In genomic region chr6:3147914-3148757, GRCh38 we compare ENCODE assay signal across 21 cellular contexts. TPM values are rescaled to one million over a fixed set of nuclear protein-coding genes. Genes with fewer than 3 reads are reported as not detected.
DNase-seq lines count a peak whose midpoint lies in the region; ATAC-seq and TF ChIP-seq lines count a peak whose summit lies in the region.
"Had no signal": no experiment of that assay in that cellular context is flagged by ENCODE, and none has a peak within 500 bp of the region (broad histone marks: within the 10 kb centered on the region; RNA-seq: fewer than 3 reads in every experiment).

No MANE protein-coding gene starts in this region.

- H3K4ac ChIP-seq in H9 (ENCODE audit: low read depth, low read length) = no peak overlapping the region

- no peak overlapping the region for H4K8ac ChIP-seq in H9 (replicated peaks; ENCODE audit: insufficient read length, low read depth, low read length)

- DNase-seq in H9 = no peak
- peak; percentile 17 for DNase-seq in NCI-H69 (lab: John Stamatoyannopoulos, UW)
- no peak for DNase-seq in chondrocyte (ENCODE audit: low spot score)
- no peak for DNase-seq in neural progenitor cell (ENCODE audit: low spot score)
- DNase-seq in GM10248 (ENCODE audit: extremely low spot score) = no peak
- DNase-seq in NCI-H1694 treated with DMSO at 0.1 percent for 48 hours (lab: John Stamatoyannopoulos, UW) = no peak
- DNase-seq in COLO668 (lab: John Stamatoyannopoulos, UW; ENCODE audit: unreplicated experiment) = no peak
- DNase-seq: activated CD4-positive, alpha-beta T cell treated with anti-CD3 and anti-CD28 coated beads, Interleukin-2, amount 50 U/mL, for 4 hours; activated naive CD4-positive, alpha-beta T cell treated with Interleukin-2 at 50 U/mL for 16 hours; activated T-cell treated with anti-CD3 and anti-CD28 coated beads for 4 hours; GOT3; left lung; midbrain; NCI-H2107; NCI-H526; psoas muscle; SJCRH30 had no signal

- no peak overlapping the region for H4K91ac ChIP-seq in H9 (ENCODE audit: insufficient read length, low read depth, low read length)

- H2AFZ ChIP-seq in H9 (ENCODE audit: low read length) (no peak overlapping the region), neural progenitor cell (replicated peaks) (no peak overlapping the region)

- H4K20me1 ChIP-seq in H9 (ENCODE audit: control insufficient read depth, insufficient read depth, insufficient read length) (no peaks in the 10 kb centered on the region), neural progenitor cell (ENCODE audit: low read depth) (no peaks in the 10 kb centered on the region)

- no peak overlapping the region for H3K14ac ChIP-seq in H9 (ENCODE audit: insufficient read depth, low read length)

- H3K4me2 ChIP-seq in H9 (ENCODE audit: insufficient read depth, insufficient read length, low read length) = no peak overlapping the region
- H3K4me2 ChIP-seq in neural progenitor cell = no peak overlapping the region

- H3K27me3 ChIP-seq in H9 (ENCODE audit: insufficient read depth, low read length) (no peaks in the 10 kb centered on the region), neural progenitor cell (no peaks in the 10 kb centered on the region)
- H3K27me3 ChIP-seq: left lung, SJCRH30 had no signal

- H3K27ac Mint-ChIP-seq in H9 (peak overlapping the region in 1 of 3 experiments; percentile 51; a peak in 1 of 7 replicates), chondrocyte (ENCODE audit: unreplicated experiment) (no peak overlapping the region), neural progenitor cell (no peak overlapping the region)
- H3K27ac Mint-ChIP-seq: nephron; T-helper 1 cell treated with Interleukin-12 subunit alpha and Interleukin-12 subunit beta and Interleukin-4 antibody, amounts not matched to agents 30 μg/mL and 1 μg/mL, for 36 hours had no signal

- no peaks in the 10 kb centered on the region for H3K27me3 Mint-ChIP-seq in H9 (ENCODE audit: low read depth)
- no peaks in the 10 kb centered on the region for H3K27me3 Mint-ChIP-seq in chondrocyte (ENCODE audit: low read depth)
- H3K27me3 Mint-ChIP-seq in neural progenitor cell (ENCODE audit: insufficient read depth, low read depth) = peaks cover 7% of the 10 kb centered on the region

- H3K36me3 Mint-ChIP-seq in H9 (ENCODE audit: insufficient read depth in 1 of 3, low read depth in 3 of 3) (peaks cover 27 to 80% (median 45%) of the 10 kb centered on the region in 3 experiments), chondrocyte (ENCODE audit: low read depth) (peaks cover 19% of the 10 kb centered on the region), neural progenitor cell (peaks cover 48% of the 10 kb centered on the region)

- no CpG with 5 or more reads among the region's 6 CpGs for WGBS in H9 (ENCODE audit: extremely low coverage, insufficient read length, low lambda C conversion rate)

- no peak overlapping the region for H2AK5ac ChIP-seq in H9 (ENCODE audit: insufficient read length, low read length)

- H3K18ac ChIP-seq in H9 (ENCODE audit: insufficient read length, low read depth, low read length) = no peak overlapping the region

- POLR2A ChIA-PET in GM10248 (lab: Yijun Ruan, JAX) = no interaction called here

- H4K5ac ChIP-seq in H9 (ENCODE audit: insufficient read length, low read depth, low read length) = no peak overlapping the region

- H2BK120ac ChIP-seq in H9 (ENCODE audit: low read depth, low read length, poor library complexity, severe bottlenecking) = no peak overlapping the region

- CTCF ChIA-PET in GM10248 (lab: Yijun Ruan, JAX) = interaction anchor here (0.6 to 3.2 kb wide), 4 partner anchors 10 to 104 kb away, joined by 3 to 23 read pairs (median 4); partner anchors contain the start of gene TUBB2A

- no peak overlapping the region for H3K4me3 ChIP-seq in neural progenitor cell
- H3K4me3 ChIP-seq: left lung, psoas muscle, SJCRH30, skin epidermis had no signal

- H3K9ac ChIP-seq in H9 (ENCODE audit: extremely low read depth, insufficient read length, low read length) = no peak overlapping the region
- no peak overlapping the region for H3K9ac ChIP-seq in neural progenitor cell

- peak; percentile 41; the same call in 2 of the 3 replicates for TF ChIP-seq CTCF in H9 (conservative IDR thresholded peaks at IDR 0.05)
- peak; percentile 26 for TF ChIP-seq CTCF in chondrocyte (IDR thresholded peaks at IDR 0.05)
- peak; percentile 19 for TF ChIP-seq CTCF in neural progenitor cell (IDR thresholded peaks at IDR 0.05)
- no peak for TF ChIP-seq CTCF in GM10248 (IDR thresholded peaks at IDR 0.05; ENCODE audit: control extremely low read depth, extremely low read depth, low read depth, missing control alignments)

- peaks cover 9 to 21% of the 10 kb centered on the region in 2 experiments for H3K4me1 Mint-ChIP-seq in H9
- peaks cover 6% of the 10 kb centered on the region for H3K4me1 Mint-ChIP-seq in chondrocyte (ENCODE audit: low read depth)
- H3K4me1 Mint-ChIP-seq in neural progenitor cell = peaks cover 18% of the 10 kb centered on the region

- H3K9me3 ChIP-seq in H9 (ENCODE audit: control insufficient read depth, low read depth, low read length) (no peaks in the 10 kb centered on the region), neural progenitor cell (ENCODE audit: low read depth) (no peaks in the 10 kb centered on the region)
- H3K9me3 ChIP-seq: left lung, psoas muscle, SJCRH30 had no signal

- ATAC-seq in HG03439 (IDR thresholded peaks at IDR 0.05; ENCODE audit: unreplicated experiment) = no peak
- ATAC-seq: left lung, psoas muscle had no signal

- H3K23ac ChIP-seq in H9 (ENCODE audit: insufficient read length, low read depth, low read length) = no peak overlapping the region

- no peak overlapping the region for H3T11ph ChIP-seq in H9 (ENCODE audit: low read length)

- H3K4me3 Mint-ChIP-seq in H9 = no peak overlapping the region
- no peak overlapping the region for H3K4me3 Mint-ChIP-seq in chondrocyte (ENCODE audit: unreplicated experiment)
- H3K4me3 Mint-ChIP-seq in neural progenitor cell = no peak overlapping the region
- H3K4me3 Mint-ChIP-seq: nephron; T-helper 1 cell treated with Interleukin-12 subunit alpha and Interleukin-12 subunit beta and Interleukin-4 antibody, amounts not matched to agents 30 μg/mL and 1 μg/mL, for 36 hours had no signal

- H3K36me3 ChIP-seq in neural progenitor cell = peaks cover 2% of the 10 kb centered on the region
- H3K36me3 ChIP-seq: SJCRH30 had no signal

- H3K79me2 ChIP-seq in H9 (ENCODE audit: insufficient read depth, low read length) = no peaks in the 10 kb centered on the region
- H3K79me2 ChIP-seq in neural progenitor cell (ENCODE audit: low read depth) = no peaks in the 10 kb centered on the region

- no peaks in the 10 kb centered on the region for H3K79me1 ChIP-seq in H9 (ENCODE audit: insufficient read depth, low read depth, low read length, poor library complexity, severe bottlenecking)

- peaks cover 16% of the 10 kb centered on the region for H3F3A ChIP-seq in neural progenitor cell (ENCODE audit: low read depth)

- H2BK15ac ChIP-seq in H9 (ENCODE audit: low read depth, low read length) = no peak overlapping the region

- no peak overlapping the region for H2BK5ac ChIP-seq in H9 (ENCODE audit: insufficient read length, low read length)

- H3K9me3 Mint-ChIP-seq in H9 = peaks cover 0 to 2% of the 10 kb centered on the region in 2 experiments; a peak in 3 of 5 replicates
- H3K9me3 Mint-ChIP-seq in chondrocyte (ENCODE audit: low read depth) = peaks cover 4% of the 10 kb centered on the region
- H3K9me3 Mint-ChIP-seq in neural progenitor cell = no peaks in the 10 kb centered on the region
- H3K9me3 Mint-ChIP-seq: T-helper 1 cell treated with Interleukin-12 subunit alpha and Interleukin-12 subunit beta and Interleukin-4 antibody, amounts not matched to agents 30 μg/mL and 1 μg/mL, for 36 hours had no signal

- H3K4me1 ChIP-seq in H9 (ENCODE audit: insufficient read depth, low read length) (no peaks in the 10 kb centered on the region; the same call in 1 of the 2 replicates), neural progenitor cell (peaks cover 3% of the 10 kb centered on the region)
- H3K4me1 ChIP-seq: left lung had no signal

- H3K56ac ChIP-seq in H9 (ENCODE audit: insufficient read length, low read depth, low read length) = no peak overlapping the region

- no peaks in the 10 kb centered on the region for H3K23me2 ChIP-seq in H9 (ENCODE audit: insufficient read length, low read depth, low read length, poor library complexity, severe bottlenecking)

- H3K27ac ChIP-seq in H9 (ENCODE audit: insufficient read length, low read depth, low read length) (no peak overlapping the region), neural progenitor cell (no peak overlapping the region)
- H3K27ac ChIP-seq: left lung, psoas muscle, SJCRH30, skin epidermis had no signal

- no peak overlapping the region for H2BK12ac ChIP-seq in H9 (ENCODE audit: insufficient read length, low read depth, low read length)

- no peak overlapping the region for H2BK20ac ChIP-seq in H9 (ENCODE audit: low read depth, low read length, poor library complexity, severe bottlenecking)

RNA-seq across cellular contexts. Expression of gene TUBB2A, which starts 9.2 kb away (rescaled TPM):
- total RNA-seq in H9 (2021) (258 and 268 TPM in 2 replicates), chondrocyte (212 to 290 TPM (median 223 TPM) in 3 replicates), neural progenitor cell (ENCODE audit: low replicate concordance) (57.9 and 117 TPM in 2 replicates)

RNA-seq across cellular contexts. Expression of gene BPHL, which starts 29.6 kb away (rescaled TPM):
- 48.7 and 50.2 TPM in 2 replicates for total RNA-seq in H9 (2021)
- total RNA-seq in chondrocyte = 22.1 to 26.2 TPM (median 22.3 TPM) in 3 replicates
- 44.5 TPM in 2 replicates for total RNA-seq in neural progenitor cell (ENCODE audit: low replicate concordance)
